23 cellular contexts compared by ENCODE assay signal in genomic region chr13:91296011-91296410, GRCh38.
"Had no signal": no experiment of that assay in that cellular context is flagged by ENCODE, and none has a peak within 500 bp of the region (broad histone marks: within the 10 kb centered on the region; RNA-seq: fewer than 3 reads in every experiment).

No MANE protein-coding gene starts in this region.

- H3K9me3 Mint-ChIP-seq: dendritic cell treated with granulocyte-macrophage colony-stimulating factor and Interleukin-4, amounts not matched to agents 40 ng/mL and 50 ng/mL, for 4 days; immature natural killer cell; mesothelial cell of epicardium; nephron had no signal

- H3K4me1 ChIP-seq: esophagus squamous epithelium, left ventricle myocardium inferior, lower lobe of right lung, psoas muscle, right lobe of liver, spleen, stomach had no signal

- H3K9me3 ChIP-seq: esophagus squamous epithelium, left ventricle myocardium inferior, lower lobe of right lung, neutrophil, psoas muscle, right lobe of liver, spleen, stomach, thoracic aorta had no signal

- DNase-seq: esophagus squamous epithelium; foreskin fibroblast; immature natural killer cell; left ventricle myocardium inferior; lower lobe of right lung; naive B cell; psoas muscle; retina; right lobe of liver; spleen; stimulated activated CD4-positive, alpha-beta T cell treated with anti-CD3 and anti-CD28 coated beads, Interleukin-15, amount 100 ng/mL, for 24 hours; stimulated activated CD4-positive, alpha-beta T cell treated with anti-CD3 and anti-CD28 coated beads, Interleukin-1b, Interleukin-23, amount 100 ng/mL, for 48 hours; stimulated activated CD4-positive, alpha-beta T cell treated with anti-CD3 and anti-CD28 coated beads, Interleukin-4, amount 100 ng/mL, for 4 hours; stimulated activated naive B cell treated with anti-CD40 and anti-IgM and Interleukin-4, amounts not matched to agents 10 μg/mL and 1 μg/mL and 100 μg/mL, for 72 hours; stomach; substantia nigra; trophoblast cell had no signal

- H3K36me3 Mint-ChIP-seq: immature natural killer cell, memory B cell, mesothelial cell of epicardium, naive B cell had no signal

- H3K36me3 ChIP-seq: esophagus squamous epithelium, left ventricle myocardium inferior, lower lobe of right lung, neutrophil, right lobe of liver, spleen, stomach, thoracic aorta had no signal

- H3K27me3 Mint-ChIP-seq: dendritic cell treated with granulocyte-macrophage colony-stimulating factor and Interleukin-4, amounts not matched to agents 40 ng/mL and 50 ng/mL, for 4 days had no signal

- H3K4me1 Mint-ChIP-seq: immature natural killer cell, memory B cell, mesothelial cell of epicardium, naive B cell had no signal

- H3K27ac ChIP-seq: esophagus squamous epithelium, left ventricle myocardium inferior, lower lobe of right lung, neutrophil, psoas muscle, right lobe of liver, spleen, stomach, thoracic aorta had no signal

- H3K4me3 ChIP-seq: esophagus squamous epithelium, left ventricle myocardium inferior, lower lobe of right lung, psoas muscle, right lobe of liver, spleen, stomach, thoracic aorta had no signal

- ATAC-seq: lower lobe of right lung; psoas muscle; right lobe of liver; stimulated activated naive B cell treated with anti-CD40 and anti-IgM and Interleukin-4, amounts not matched to agents 10 μg/mL and 1 μg/mL and 100 μg/mL, for 72 hours had no signal

- H3K27ac Mint-ChIP-seq: dendritic cell treated with granulocyte-macrophage colony-stimulating factor and Interleukin-4, amounts not matched to agents 40 ng/mL and 50 ng/mL, for 4 days; immature natural killer cell; memory B cell; mesothelial cell of epicardium; naive B cell; nephron; stimulated activated naive B cell treated with anti-CD40 and anti-IgM and Interleukin-4, amounts not matched to agents 10 μg/mL and 1 μg/mL and 100 μg/mL, for 72 hours had no signal

- H3K4me3 Mint-ChIP-seq: dendritic cell treated with granulocyte-macrophage colony-stimulating factor and Interleukin-4, amounts not matched to agents 40 ng/mL and 50 ng/mL, for 4 days; immature natural killer cell; memory B cell; mesothelial cell of epicardium; naive B cell; nephron; stimulated activated naive B cell treated with anti-CD40 and anti-IgM and Interleukin-4, amounts not matched to agents 10 μg/mL and 1 μg/mL and 100 μg/mL, for 72 hours had no signal
